ENCODE assay signal across 11 cellular contexts in the genomic region with DNA sequence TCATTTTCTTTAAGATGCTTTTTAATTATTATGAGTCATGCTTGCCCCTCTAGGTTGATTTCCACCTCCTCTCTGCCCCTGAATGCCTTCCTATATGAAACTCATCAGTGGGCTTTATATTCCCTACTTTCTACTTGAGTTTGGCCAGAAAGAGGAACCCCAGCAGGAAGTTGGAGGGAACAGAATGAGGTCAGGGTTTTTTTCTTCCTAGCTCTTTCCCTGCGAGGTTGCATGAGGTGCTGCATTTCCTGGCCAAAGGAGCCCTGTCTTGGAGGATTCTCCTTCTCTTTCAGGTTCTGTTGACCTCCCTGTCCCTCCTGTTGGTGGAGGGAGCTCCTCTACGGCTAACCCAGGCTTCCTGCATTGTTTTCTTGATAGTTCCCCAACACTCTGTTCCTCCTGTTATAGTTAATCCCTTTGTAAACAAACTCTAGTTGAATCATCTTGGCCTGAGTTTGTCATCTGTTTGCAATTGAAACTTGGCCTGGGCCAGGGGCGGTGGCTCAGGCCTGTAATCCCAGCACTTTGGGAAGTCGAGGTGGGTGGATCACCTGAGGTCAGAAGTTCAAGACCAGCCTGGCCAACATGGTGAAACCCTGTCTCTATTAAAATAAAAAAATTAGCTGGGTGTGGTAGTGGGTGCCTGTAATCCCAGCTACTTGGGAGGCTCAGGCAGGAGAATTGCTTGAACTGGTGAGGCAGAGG. TPM values are rescaled to one million over a fixed set of nuclear protein-coding genes. Genes with fewer than 3 reads are reported as not detected.
DNase-seq lines count a peak whose midpoint lies in the region; ATAC-seq and TF ChIP-seq lines count a peak whose summit lies in the region.
"Had no signal": no experiment of that assay in that cellular context is flagged by ENCODE, and none has a peak within 500 bp of the region (broad histone marks: within the 10 kb centered on the region; RNA-seq: fewer than 3 reads in every experiment).

No MANE protein-coding gene starts in this region.

- no peak overlapping the region for H3K9ac ChIP-seq in GM23248

- H3K4me1 ChIP-seq in GM23248 (ENCODE audit: insufficient read depth) (no peaks in the 10 kb centered on the region), gastrocnemius medialis (peaks cover 0 to 5% of the 10 kb centered on the region in 2 donors), sigmoid colon (no peaks in the 10 kb centered on the region)
- H3K4me1 ChIP-seq: testis had no signal

- no peak for TF ChIP-seq POLR2A in gastrocnemius medialis (IDR thresholded peaks at IDR 0.05)
- no peak for TF ChIP-seq POLR2A in sigmoid colon (IDR thresholded peaks at IDR 0.05)

- H3K27me3 ChIP-seq in GM23248 (replicated peaks; ENCODE audit: insufficient read depth) = no peaks in the 10 kb centered on the region
- no peaks in the 10 kb centered on the region for H3K27me3 ChIP-seq in gastrocnemius medialis
- no peaks in the 10 kb centered on the region for H3K27me3 ChIP-seq in sigmoid colon
- H3K27me3 ChIP-seq: cardiac muscle cell, testis had no signal

- 0 out of 2 replicates have a peak overlapping the region, but pooled peaks have one; percentile 17 for H2AFZ ChIP-seq in GM23248

- H3K36me3 Mint-ChIP-seq in dendritic cell treated with granulocyte-macrophage colony-stimulating factor and Interleukin-4, amounts not matched to agents 40 ng/mL and 50 ng/mL, for 4 days (ENCODE audit: low read depth) = peaks cover 6% of the 10 kb centered on the region

- in situ Hi-C loops in GM23248 (cut with MboI) = no loop called here
- in situ Hi-C loops in gastrocnemius medialis (cut with MboI; ENCODE audit: low sequenced_read_pairs in 4 of 4) = no loop called here

- peaks cover 7% of the 10 kb centered on the region for H3K27me3 Mint-ChIP-seq in dendritic cell treated with granulocyte-macrophage colony-stimulating factor and Interleukin-4, amounts not matched to agents 40 ng/mL and 50 ng/mL, for 4 days

- no peaks in the 10 kb centered on the region for H3K9me3 ChIP-seq in GM23248 (ENCODE audit: low read depth)
- no peaks in the 10 kb centered on the region for H3K9me3 ChIP-seq in gastrocnemius medialis
- H3K9me3 ChIP-seq in sigmoid colon = no peaks in the 10 kb centered on the region
- H3K9me3 ChIP-seq: testis had no signal

- TF ChIP-seq CTCF in gastrocnemius medialis (IDR thresholded peaks at IDR 0.05 in 4 of 5, conservative IDR thresholded peaks at IDR 0.05 in 1 of 5) (no peak), sigmoid colon (IDR thresholded peaks at IDR 0.05) (no peak)

- peak overlapping the region; percentile 76 for H3K27ac Mint-ChIP-seq in dendritic cell treated with granulocyte-macrophage colony-stimulating factor and Interleukin-4, amounts not matched to agents 40 ng/mL and 50 ng/mL, for 4 days

- intact Hi-C loops in dendritic cell treated with granulocyte-macrophage colony-stimulating factor and Interleukin-4, amounts not matched to agents 40 ng/mL and 50 ng/mL, for 4 days (cut with micrococcal nuclease) = no loop called here
- intact Hi-C loops in gastrocnemius medialis (cut with DNase I; ENCODE audit: low total_unique reads) (no loop called here), sigmoid colon (cut with DNase I) (no loop called here)

- ATAC-seq in gastrocnemius medialis = peak; percentile 36 to 73
- ATAC-seq: left cardiac atrium had no signal

- peak; percentile 62 for DNase-seq in GM23248
- DNase-seq in NCI-H2029 (lab: John Stamatoyannopoulos, UW) = peak; percentile 33
- DNase-seq in gastrocnemius medialis = peak in 1 of 2 donors; percentile 25
- DNase-seq in activated CD4-positive, CD25-positive, alpha-beta regulatory T cell (lab: John Stamatoyannopoulos, UW) = no peak
- DNase-seq in sigmoid colon = no peak
- DNase-seq in activated CD4-positive, alpha-beta T cell treated with anti-CD3 and anti-CD28 coated beads, Interleukin-2, amount 50 U/mL, for 48 hours = no peak
- DNase-seq: left cardiac atrium, NCI-H1930, testis had no signal

- no peaks in the 10 kb centered on the region for H3K9me2 ChIP-seq in GM23248 (ENCODE audit: insufficient read depth)

- no peak overlapping the region for H3K4me2 ChIP-seq in GM23248 (ENCODE audit: unreplicated experiment)

- H3K79me2 ChIP-seq in GM23248 (ENCODE audit: insufficient read depth) = no peaks in the 10 kb centered on the region

- peaks cover 20% of the 10 kb centered on the region for H3K4me1 Mint-ChIP-seq in dendritic cell treated with granulocyte-macrophage colony-stimulating factor and Interleukin-4, amounts not matched to agents 40 ng/mL and 50 ng/mL, for 4 days (ENCODE audit: low read depth)

- no peak overlapping the region for H3K4me3 ChIP-seq in GM23248
- no peak overlapping the region for H3K4me3 ChIP-seq in gastrocnemius medialis
- no peak overlapping the region for H3K4me3 ChIP-seq in sigmoid colon
- H3K4me3 ChIP-seq: cardiac muscle cell, testis had no signal

- H3K4me3 Mint-ChIP-seq in dendritic cell treated with granulocyte-macrophage colony-stimulating factor and Interleukin-4, amounts not matched to agents 40 ng/mL and 50 ng/mL, for 4 days = no peak overlapping the region

- H3F3A ChIP-seq in GM23248 (ENCODE audit: insufficient read depth) = no peaks in the 10 kb centered on the region

- peaks cover 16% of the 10 kb centered on the region for H3K9me3 Mint-ChIP-seq in dendritic cell treated with granulocyte-macrophage colony-stimulating factor and Interleukin-4, amounts not matched to agents 40 ng/mL and 50 ng/mL, for 4 days

- H3K27ac ChIP-seq in GM23248 (no peak overlapping the region), gastrocnemius medialis (no peak overlapping the region), sigmoid colon (peak overlapping the region in 1 of 4 donors; percentile 62)
- H3K27ac ChIP-seq: cardiac muscle cell, testis had no signal

- WGBS in GM23248 (ENCODE audit: low coverage in 1 of 2, low lambda C conversion rate in 2 of 2, missing lambda C conversion rate in 2 of 2), 2 experiments = 2 to 8% methylated on average over 4 of the region's 4 CpGs
- WGBS in sigmoid colon, 2 donors = 7 to 37% methylated on average over 4 of the region's 4 CpGs

- no peak for TF ChIP-seq EP300 in sigmoid colon (IDR thresholded peaks at IDR 0.05)

- H4K20me1 ChIP-seq in GM23248 (ENCODE audit: insufficient read depth) = no peaks in the 10 kb centered on the region

- H3K36me3 ChIP-seq in GM23248 (ENCODE audit: low read depth) (no peaks in the 10 kb centered on the region), gastrocnemius medialis (no peaks in the 10 kb centered on the region), sigmoid colon (no peaks in the 10 kb centered on the region)
- H3K36me3 ChIP-seq: cardiac muscle cell had no signal

RNA-seq across cellular contexts. Expression of gene SPIC, which starts 15.3 kb away (rescaled TPM):
- total RNA-seq in GM23248 (2014; rRNA removed; shearing (Covaris generic)) = not detected in 2 replicates
- not detected in 2 replicates for polyA plus RNA-seq in GM23248 (2016; fragmentation: Nextera tagmentation; extraction: Ambion mirVana)
- total RNA-seq in gastrocnemius medialis = not detected
- total RNA-seq in sigmoid colon = not detected
- polyA plus RNA-seq in sigmoid colon = under 1 TPM in 1 of 3 donors, not detected in 2; 0.77 TPM
- total RNA-seq: cardiac muscle cell, left cardiac atrium, testis had no signal
- polyA plus RNA-seq: cardiac muscle cell had no signal

RNA-seq across cellular contexts. Expression of gene ARL1, which starts 52.2 kb away (rescaled TPM):
- total RNA-seq in GM23248 (2014; rRNA removed; shearing (Covaris generic)) = 80.2 and 92.6 TPM in 2 replicates
- polyA plus RNA-seq in GM23248 (2016; fragmentation: Nextera tagmentation; extraction: Ambion mirVana) (140 and 150 TPM in 2 replicates), sigmoid colon (10 to 100 TPM; 22.2 to 36.8 (median 34.5) TPM)
- total RNA-seq in gastrocnemius medialis (10 to 100 TPM; 50.7 to 57.3 (median 52.8) TPM), sigmoid colon (10 to 100 TPM; 49.3 to 72.2 (median 70.3) TPM)

Comparison
In these comparisons a context has a peak if more than half of its experiments do, and no peak if none do; other contexts are left out.
1. DNase-seq: peak in GM23248 (single experiment) and NCI-H2029 (single experiment); none in activated CD4-positive, CD25-positive, alpha-beta regulatory T cell (0 of 4), sigmoid colon (single experiment) and activated CD4-positive, alpha-beta T cell treated with anti-CD3 and anti-CD28 coated beads, Interleukin-2, amount 50 U/mL, for 48 hours (0 of 2).